ENCODE assay signal across 31 cellular contexts in genomic region chr1:205834751-205835150, GRCh38. TPM values are rescaled to one million over a fixed set of nuclear protein-coding genes. Genes with fewer than 3 reads are reported as not detected.
"Had no signal": no experiment of that assay in that cellular context is flagged by ENCODE, and none has a peak within 500 bp of the region (broad histone marks: within the 10 kb centered on the region; RNA-seq: fewer than 3 reads in every experiment).

No MANE protein-coding gene starts in this region.

- ATAC-seq: activated CD4-positive, alpha-beta T cell treated with anti-CD3 and anti-CD28 coated beads for 36 hours; activated T-cell treated with anti-CD3 and anti-CD28 coated beads, Interleukin-2, amount 50 U/mL, for 4 hours; heart right ventricle; left lobe of liver; lower lobe of right lung had no signal

- FAIRE-seq: bronchial epithelial cell, keratinocyte had no signal

- H3K4me3 ChIP-seq: coronary artery, heart right ventricle, lower lobe of right lung, sigmoid colon, testis, upper lobe of left lung had no signal

- H3K36me3 ChIP-seq: heart right ventricle, lower lobe of right lung, sigmoid colon, upper lobe of left lung had no signal

- H3K4me1 ChIP-seq: sigmoid colon had no signal

- H3K9me3 ChIP-seq: heart right ventricle, lower lobe of right lung, sigmoid colon, testis, upper lobe of left lung had no signal

- H3K27me3 ChIP-seq: heart right ventricle, sigmoid colon, testis, upper lobe of left lung had no signal

- H3K27ac ChIP-seq: coronary artery, heart right ventricle, lower lobe of right lung, sigmoid colon, testis, upper lobe of left lung had no signal

- DNase-seq: activated B cell treated with CpG ODN at 0.5 μM for 24 hours; activated CD4-positive, alpha-beta T cell treated with anti-CD3 and anti-CD28 coated beads for 36 hours; activated CD4-positive, alpha-beta T cell treated with anti-CD3 and anti-CD28 coated beads, Interleukin-2, amount 50 U/mL, for 4 hours; activated CD8-positive, alpha-beta memory T cell treated with anti-CD3 and anti-CD28 coated beads for 24 hours; activated CD8-positive, alpha-beta memory T cell treated with anti-CD3 and anti-CD28 coated beads, Interleukin-2, amount 50 U/mL, for 4 hours; activated naive CD4-positive, alpha-beta T cell treated with anti-CD3 and anti-CD28 coated beads for 36 hours; activated naive CD8-positive, alpha-beta T cell treated with anti-CD3 and anti-CD28 coated beads, Interleukin-2, amount 10 ng/mL, durations not matched to agents 7 days and 5 days; activated T-cell treated with anti-CD3 and anti-CD28 coated beads, Interleukin-2, amount 50 U/mL, for 4 hours; amniotic stem cell; endodermal cell; foreskin fibroblast; heart right ventricle; lower lobe of right lung; mesendoderm; naive B cell; nucleus accumbens; posterior cingulate gyrus; sigmoid colon; stimulated activated CD4-positive, alpha-beta T cell treated with anti-CD3 and anti-CD28 coated beads, Interleukin-2, amount 100 ng/mL, for 48 hours; stimulated activated CD8-positive, alpha-beta memory T cell treated with anti-CD3 and anti-CD28 coated beads, Interleukin-4, amount 100 ng/mL, for 48 hours; stimulated activated naive CD4-positive, alpha-beta T cell; T1000; testis had no signal

RNA-seq across cellular contexts. Expression of gene PM20D1, which starts 15.2 kb away (rescaled TPM):
- total RNA-seq: bronchial epithelial cell, endodermal cell, epithelial cell of proximal tubule, fibroblast of lung had no signal
- polyA plus RNA-seq: fibroblast of lung, neural cell had no signal
